ENCODE assay signal across 1 cellular context in the genomic region with DNA sequence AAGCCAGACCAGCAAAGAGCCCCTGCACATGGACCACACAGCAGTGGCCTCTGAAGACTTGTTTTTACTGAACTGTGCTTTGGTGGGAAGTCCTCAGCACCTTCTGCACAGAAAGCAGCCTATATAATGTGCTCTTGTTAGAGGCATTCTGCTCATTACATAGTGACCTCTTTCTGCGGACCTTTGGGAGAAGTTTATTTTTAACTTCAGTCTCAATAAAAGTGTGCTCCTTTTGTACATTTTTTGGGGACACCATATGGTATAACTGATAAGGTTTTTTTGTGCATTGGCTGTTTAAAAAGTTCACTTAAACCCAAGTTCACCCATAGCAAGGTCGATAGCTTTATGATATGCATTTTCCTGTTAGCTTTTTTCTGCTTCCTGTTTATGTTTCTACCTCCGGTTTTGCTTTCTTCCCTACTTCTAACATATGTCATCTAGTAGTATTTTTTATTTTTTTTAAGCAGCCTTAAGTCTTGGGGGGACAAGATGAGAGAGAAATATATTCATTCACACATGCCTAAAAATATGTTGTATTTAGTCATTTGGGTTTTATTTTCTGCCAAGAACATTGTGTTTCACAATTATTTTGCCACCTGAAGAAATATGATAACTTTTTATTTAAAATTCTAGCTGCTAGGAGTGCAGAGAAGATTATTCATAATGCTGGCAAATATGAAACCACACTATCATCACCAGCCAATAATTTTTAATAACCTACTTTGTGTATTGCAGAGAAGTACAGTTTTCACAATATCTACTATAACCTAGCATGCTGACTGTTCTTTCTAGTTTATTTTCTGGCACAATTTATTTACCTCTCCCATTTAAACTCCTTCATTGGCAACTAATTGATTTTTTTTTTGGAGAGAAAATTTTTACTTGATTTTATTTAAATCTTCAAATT.
TF ChIP-seq lines count a peak whose summit lies in the region.

No MANE protein-coding gene starts in this region.

TF ChIP-seq in WTC11, 78 proteins besides CTCF, POLR2A, EP300 and RAD21 (continued from another document):
- TF ChIP-seq, protein P1, sequence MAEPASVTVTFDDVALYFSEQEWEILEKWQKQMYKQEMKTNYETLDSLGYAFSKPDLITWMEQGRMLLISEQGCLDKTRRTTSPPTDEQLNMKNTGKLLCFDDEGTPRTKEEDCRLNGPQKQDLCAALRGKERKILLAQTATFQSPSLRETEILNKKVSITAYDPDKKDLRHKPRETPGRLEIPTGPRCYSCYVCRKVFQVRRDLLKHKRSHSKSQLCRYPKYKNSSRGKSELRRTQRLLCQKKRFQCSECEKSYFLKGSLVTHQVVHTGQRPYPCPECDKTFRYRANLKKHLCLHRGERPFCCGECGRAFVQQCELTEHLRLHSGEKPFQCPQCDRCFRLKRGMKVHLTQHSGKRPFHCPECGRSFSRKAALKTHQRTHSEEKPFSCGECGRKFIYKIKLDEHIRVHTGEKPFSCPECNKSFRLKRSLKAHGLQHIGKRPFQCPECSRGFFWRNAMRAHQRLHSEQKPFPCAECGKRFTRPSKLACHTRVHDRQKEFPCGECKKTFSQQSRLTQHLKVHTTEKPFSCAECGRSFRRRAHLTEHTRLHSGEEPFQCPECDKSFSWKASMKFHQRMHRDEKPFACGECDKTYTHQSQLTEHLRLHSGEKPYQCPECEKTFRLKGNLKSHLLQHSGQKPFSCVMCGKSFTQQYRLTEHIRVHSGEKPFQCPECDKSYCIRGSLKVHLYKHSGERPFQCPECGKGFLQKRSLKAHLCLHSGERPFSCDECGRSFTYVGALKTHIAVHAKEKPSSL (CRISPR knock-in tag; conservative IDR thresholded peaks at IDR 0.05) = no peak
- TF ChIP-seq, protein P2, sequence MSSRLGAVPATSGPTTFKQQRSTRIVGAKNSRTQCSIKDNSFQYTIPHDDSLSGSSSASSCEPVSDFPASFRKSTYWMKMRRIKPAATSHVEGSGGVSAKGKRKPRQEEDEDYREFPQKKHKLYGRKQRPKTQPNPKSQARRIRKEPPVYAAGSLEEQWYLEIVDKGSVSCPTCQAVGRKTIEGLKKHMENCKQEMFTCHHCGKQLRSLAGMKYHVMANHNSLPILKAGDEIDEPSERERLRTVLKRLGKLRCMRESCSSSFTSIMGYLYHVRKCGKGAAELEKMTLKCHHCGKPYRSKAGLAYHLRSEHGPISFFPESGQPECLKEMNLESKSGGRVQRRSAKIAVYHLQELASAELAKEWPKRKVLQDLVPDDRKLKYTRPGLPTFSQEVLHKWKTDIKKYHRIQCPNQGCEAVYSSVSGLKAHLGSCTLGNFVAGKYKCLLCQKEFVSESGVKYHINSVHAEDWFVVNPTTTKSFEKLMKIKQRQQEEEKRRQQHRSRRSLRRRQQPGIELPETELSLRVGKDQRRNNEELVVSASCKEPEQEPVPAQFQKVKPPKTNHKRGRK (CRISPR knock-in tag; IDR thresholded peaks at IDR 0.05; ENCODE audit: borderline replicate concordance) = no peak
- TF ChIP-seq ELF4 (CRISPR knock-in tag; IDR thresholded peaks at IDR 0.05; ENCODE audit: low read depth) (no peak), GTF2I (CRISPR knock-in tag; conservative IDR thresholded peaks at IDR 0.05) (no peak), IRF2 (CRISPR knock-in tag; IDR thresholded peaks at IDR 0.05; ENCODE audit: borderline replicate concordance, low read depth) (no peak), ZNF416 (CRISPR knock-in tag; IDR thresholded peaks at IDR 0.05) (no peak), NFE2L1 (CRISPR knock-in tag; IDR thresholded peaks at IDR 0.05) (no peak), ZNF232 (CRISPR knock-in tag; IDR thresholded peaks at IDR 0.05) (no peak), TEAD4 (CRISPR knock-in tag; IDR thresholded peaks at IDR 0.05) (no peak)
- TF ChIP-seq, protein P3, sequence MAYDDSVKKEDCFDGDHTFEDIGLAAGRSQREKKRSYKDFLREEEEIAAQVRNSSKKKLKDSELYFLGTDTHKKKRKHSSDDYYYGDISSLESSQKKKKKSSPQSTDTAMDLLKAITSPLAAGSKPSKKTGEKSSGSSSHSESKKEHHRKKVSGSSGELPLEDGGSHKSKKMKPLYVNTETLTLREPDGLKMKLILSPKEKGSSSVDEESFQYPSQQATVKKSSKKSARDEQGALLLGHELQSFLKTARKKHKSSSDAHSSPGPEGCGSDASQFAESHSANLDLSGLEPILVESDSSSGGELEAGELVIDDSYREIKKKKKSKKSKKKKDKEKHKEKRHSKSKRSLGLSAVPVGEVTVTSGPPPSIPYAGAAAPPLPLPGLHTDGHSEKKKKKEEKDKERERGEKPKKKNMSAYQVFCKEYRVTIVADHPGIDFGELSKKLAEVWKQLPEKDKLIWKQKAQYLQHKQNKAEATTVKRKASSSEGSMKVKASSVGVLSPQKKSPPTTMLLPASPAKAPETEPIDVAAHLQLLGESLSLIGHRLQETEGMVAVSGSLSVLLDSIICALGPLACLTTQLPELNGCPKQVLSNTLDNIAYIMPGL (CRISPR knock-in tag; IDR thresholded peaks at IDR 0.05) = no peak
